Comparison of ENCODE assay signal across 14 cellular contexts in genomic region chr2:75340560-75340959, GRCh38.
A peak's percentile ranks its signal among the peaks of the same experiment; 100 is the strongest.
DNase-seq lines count a peak whose midpoint lies in the region; ATAC-seq lines count a peak whose summit lies in the region.
"Had no signal": no experiment of that assay in that cellular context is flagged by ENCODE, and none has a peak within 500 bp of the region (broad histone marks: within the 10 kb centered on the region; RNA-seq: fewer than 3 reads in every experiment).

No MANE protein-coding gene starts in this region.

- ATAC-seq in HG03196 (IDR thresholded peaks at IDR 0.05; ENCODE audit: unreplicated experiment) (no peak), GM21515 (IDR thresholded peaks at IDR 0.05; ENCODE audit: unreplicated experiment) (no peak)

- DNase-seq in DMS79 treated with DMSO at 0.1 percent for 48 hours (lab: John Stamatoyannopoulos, UW) = peak; percentile 70
- DNase-seq in M059J (ENCODE audit: low read depth) = peak; percentile 60
- peak; percentile 89 for DNase-seq in NCI-H69 (lab: John Stamatoyannopoulos, UW)
- peak; percentile 64 for DNase-seq in fibroblast of gingiva (ENCODE audit: low read depth)
- no peak for DNase-seq in activated CD8-positive, alpha-beta memory T cell treated with anti-CD3 and anti-CD28 coated beads, Interleukin-2, amount 50 U/mL, for 4 hours
- no peak for DNase-seq in activated effector memory CD4-positive, alpha-beta T cell treated with anti-CD3 and anti-CD28 coated beads, Interleukin-2, amount 50 U/mL, for 16 hours
- DNase-seq: aorta, cortex of kidney, hypothalamus, NCI-H446, PC-9, retina had no signal

Comparison
In these comparisons a context has a peak if more than half of its experiments do, and no peak if none do; other contexts are left out.
1. DNase-seq: peak in DMS79 treated with DMSO at 0.1 percent for 48 hours (single experiment), M059J (single experiment), NCI-H69 (single experiment) and fibroblast of gingiva (single experiment); none in activated CD8-positive, alpha-beta memory T cell treated with anti-CD3 and anti-CD28 coated beads, Interleukin-2, amount 50 U/mL, for 4 hours (single experiment) and activated effector memory CD4-positive, alpha-beta T cell treated with anti-CD3 and anti-CD28 coated beads, Interleukin-2, amount 50 U/mL, for 16 hours (single experiment).